ENCODE assay signal across 1 cellular context in the genomic region with DNA sequence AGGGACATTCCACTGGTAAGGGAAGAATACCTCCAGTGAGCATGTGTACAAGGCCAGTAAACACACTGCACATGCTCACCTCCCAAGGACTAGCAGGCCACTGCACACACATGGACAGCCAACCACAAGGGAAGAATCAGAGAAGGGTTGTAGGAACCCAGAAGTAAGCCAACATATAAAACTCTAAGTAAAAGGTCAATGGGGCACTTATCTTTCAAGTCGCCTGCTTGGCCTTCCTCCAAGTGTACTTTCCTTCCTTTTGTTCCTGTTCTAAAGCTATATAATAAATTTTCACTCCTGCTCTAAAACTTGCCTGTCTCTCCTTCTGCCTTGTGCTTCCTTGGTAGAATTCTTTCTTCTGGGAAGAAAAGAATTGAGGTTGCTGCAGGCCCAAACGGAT.
TF ChIP-seq lines count a peak whose summit lies in the region.

No MANE protein-coding gene starts in this region.

TF ChIP-seq in endothelial cell of umbilical vein, 7 proteins besides CTCF, POLR2A, EP300 and RAD21:
- TF ChIP-seq POLR2AphosphoS5 (IDR thresholded peaks at IDR 0.05; ENCODE audit: insufficient read depth, low read depth, low read length) (no peak), MYC (IDR thresholded peaks at IDR 0.05; ENCODE audit: low read depth, low read length) (no peak), FOS (IDR thresholded peaks at IDR 0.05; ENCODE audit: borderline replicate concordance, insufficient read depth, low read length) (no peak), JUN (IDR thresholded peaks at IDR 0.05; ENCODE audit: borderline replicate concordance, insufficient read depth, insufficient read length, low read depth) (no peak), EZH2 (IDR thresholded peaks at IDR 0.05; ENCODE audit: borderline replicate concordance, low read depth, low read length, severe bottlenecking) (no peak)
- TF ChIP-seq, protein P1, sequence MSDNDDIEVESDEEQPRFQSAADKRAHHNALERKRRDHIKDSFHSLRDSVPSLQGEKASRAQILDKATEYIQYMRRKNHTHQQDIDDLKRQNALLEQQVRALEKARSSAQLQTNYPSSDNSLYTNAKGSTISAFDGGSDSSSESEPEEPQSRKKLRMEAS (IDR thresholded peaks at IDR 0.05; ENCODE audit: insufficient read depth, insufficient read length): no peak
